ENCODE assay signal across 23 cellular contexts in genomic region chr2:188916831-188917230, GRCh38. TPM values are rescaled to one million over a fixed set of nuclear protein-coding genes. Genes with fewer than 3 reads are reported as not detected.
A peak's percentile ranks its signal among the peaks of the same experiment; 100 is the strongest.
DNase-seq lines count a peak whose midpoint lies in the region; FAIRE-seq and TF ChIP-seq lines count a peak whose summit lies in the region.
"Had no signal": no experiment of that assay in that cellular context is flagged by ENCODE, and none has a peak within 500 bp of the region (broad histone marks: within the 10 kb centered on the region; RNA-seq: fewer than 3 reads in every experiment).

No MANE protein-coding gene starts in this region.

- no peaks in the 10 kb centered on the region; the same call in 1 of the 2 replicates for H3K4me1 Mint-ChIP-seq in HFFc6 (ENCODE audit: low read depth)
- H3K4me1 Mint-ChIP-seq: B cell; CD4-positive, CD25-positive, alpha-beta regulatory T cell had no signal

- TF ChIP-seq CTCF in choroid plexus epithelial cell (conservative IDR thresholded peaks at IDR 0.05; ENCODE audit: low read depth, low read length), result no peak
- TF ChIP-seq CTCF in HFFc6 (IDR thresholded peaks at IDR 0.05), result no peak
- TF ChIP-seq CTCF in PC-9 (conservative IDR thresholded peaks at IDR 0.05), result no peak

- H3K79me2 ChIP-seq in PC-9 (ENCODE audit: low read depth), result no peaks in the 10 kb centered on the region

- no peak overlapping the region for H2AFZ ChIP-seq in PC-9
- H2AFZ ChIP-seq: GM23248 had no signal

- H3K4me3 Mint-ChIP-seq in HFFc6, result no peak overlapping the region
- H3K4me3 Mint-ChIP-seq: B cell; CD4-positive, CD25-positive, alpha-beta regulatory T cell; CD8-positive, alpha-beta T cell had no signal

- no TSS peak for BruUV-seq in PC-9 (replicated peaks; lab: Mats Ljungman, UMichigan)

- H3K9me3 ChIP-seq in PC-9 (ENCODE audit: insufficient read depth, low read depth), result no peaks in the 10 kb centered on the region
- H3K9me3 ChIP-seq: BLaER1, Caco-2 had no signal

- POLR2A ChIA-PET in PC-9 (lab: Charles Lee; ENCODE audit: unreplicated experiment), result no interaction called here

- FAIRE-seq in TTC549 (lab: Jason Lieb, UNC), result peak; percentile 37
- FAIRE-seq: GM12878, GM19239, H1 had no signal

- no peaks in the 10 kb centered on the region for H3K9me3 Mint-ChIP-seq in HFFc6
- H3K9me3 Mint-ChIP-seq: CD8-positive, alpha-beta T cell had no signal

- no peaks in the 10 kb centered on the region for H4K20me1 ChIP-seq in PC-9 (ENCODE audit: insufficient read depth)
- H4K20me1 ChIP-seq: BLaER1 had no signal

- H3K4me1 ChIP-seq in PC-9 (replicated peaks; ENCODE audit: insufficient read depth), result no peaks in the 10 kb centered on the region
- H3K4me1 ChIP-seq: BLaER1, Caco-2 had no signal

- H3K27ac ChIP-seq in PC-9, result no peak overlapping the region
- H3K27ac ChIP-seq: BLaER1, C4-2B, GM23248 had no signal

- no peak overlapping the region for H3K4me2 ChIP-seq in PC-9
- H3K4me2 ChIP-seq: BLaER1 had no signal

- H3K27me3 ChIP-seq in PC-9 (ENCODE audit: insufficient read depth, low read depth), result no peaks in the 10 kb centered on the region
- H3K27me3 ChIP-seq: BLaER1 had no signal

- H3K27ac Mint-ChIP-seq in HFFc6, result no peak overlapping the region
- H3K27ac Mint-ChIP-seq: B cell; CD4-positive, CD25-positive, alpha-beta regulatory T cell; CD8-positive, alpha-beta T cell had no signal

- H3F3A ChIP-seq in PC-9 (ENCODE audit: insufficient read depth, low read depth), result no peaks in the 10 kb centered on the region

- CTCF ChIA-PET in PC-9 (lab: Charles Lee), result no interaction called here

- DNase-seq in choroid plexus epithelial cell (ENCODE audit: low read depth) (peak; percentile 19), iris pigment epithelial cell (ENCODE audit: low read depth) (peak; percentile 45), HFFc6 (no peak), PC-9 (no peak)
- DNase-seq in NK-92 treated with Interleukin-12 subunit alpha and Interleukin-12 subunit beta, amount 100 ng/mL, for 24 hours (lab: John Stamatoyannopoulos, UW), result no peak
- DNase-seq in activated CD4-positive, alpha-beta T cell treated with anti-CD3 and anti-CD28 coated beads for 1 hour, result no peak
- DNase-seq: Caco-2; CD4-positive, CD25-positive, alpha-beta regulatory T cell; CD8-positive, alpha-beta T cell; DMS 273 treated with DMSO at 0.1 percent for 48 hours; DMS79; EL; GDM1; GM23248; H7; HCEC 1CT had no signal

- H3K4me3 ChIP-seq in choroid plexus epithelial cell (ENCODE audit: low read depth, low read length) (no peak overlapping the region), PC-9 (no peak overlapping the region)
- H3K4me3 ChIP-seq: BLaER1, GM12878, GM23248 had no signal

- H3K36me3 Mint-ChIP-seq in HFFc6 (ENCODE audit: low read depth), result no peaks in the 10 kb centered on the region
- H3K36me3 Mint-ChIP-seq: CD4-positive, CD25-positive, alpha-beta regulatory T cell; CD8-positive, alpha-beta T cell had no signal

- intact Hi-C loops in PC-9 (cut with micrococcal nuclease; ENCODE audit: unreplicated experiment), result no loop called here

- no peaks in the 10 kb centered on the region for H3K9me2 ChIP-seq in PC-9 (ENCODE audit: insufficient read depth)

- no peaks in the 10 kb centered on the region; the same call in 1 of the 2 replicates for H3K27me3 Mint-ChIP-seq in HFFc6 (ENCODE audit: insufficient read depth)
- H3K27me3 Mint-ChIP-seq: B cell; CD4-positive, CD25-positive, alpha-beta regulatory T cell had no signal

- H3K36me3 ChIP-seq in PC-9 (ENCODE audit: low read depth), result no peaks in the 10 kb centered on the region
- H3K36me3 ChIP-seq: BLaER1 had no signal

RNA-seq across cellular contexts. Expression of gene COL3A1, which starts 57.3 kb away (rescaled TPM):
- 100 to 1,000 TPM; 348 to 594 (median 356) TPM for total RNA-seq in HFFc6 (2021; fragmentation: NEBNext Ultra II Directional; extraction: Animal tissue kit (Norgen Biotek cat#: 25700))
- total RNA-seq in PC-9 (2021), result not detected in 2 replicates
- total RNA-seq: B cell; CD4-positive, CD25-positive, alpha-beta regulatory T cell; CD8-positive, alpha-beta T cell; H7 had no signal

Comparison
In these comparisons a context has a peak if more than half of its experiments do, and no peak if none do; other contexts are left out.
1. DNase-seq: peak in choroid plexus epithelial cell (single experiment) and iris pigment epithelial cell (single experiment); none in NK-92 treated with Interleukin-12 subunit alpha and Interleukin-12 subunit beta, amount 100 ng/mL, for 24 hours (single experiment), HFFc6 (single experiment), activated CD4-positive, alpha-beta T cell treated with anti-CD3 and anti-CD28 coated beads for 1 hour (single experiment) and PC-9 (0 of 2).
2. RNA of gene COL3A1, which starts 57.3 kb away (total RNA-seq): 348 to 594 TPM in HFFc6; not detected in PC-9; every median in the first group is over 100 times any median in the second.